ENCODE assay signal across 1 cellular context in genomic region chr22:41834005-41834975, GRCh38.
TF ChIP-seq lines count a peak whose summit lies in the region.

No MANE protein-coding gene starts in this region.

TF ChIP-seq in HepG2, 621 proteins besides CTCF, POLR2A, EP300 and RAD21:
- 0 out of 2 replicates have a peak, but pooled peaks have one; percentile 11 for TF ChIP-seq GLI4 (CRISPR knock-in tag; IDR thresholded peaks at IDR 0.05; ENCODE audit: borderline replicate concordance)
- no peak for TF ChIP-seq NONO (IDR thresholded peaks at IDR 0.05)
- TF ChIP-seq NONO (CRISPR knock-in tag; conservative IDR thresholded peaks at IDR 0.05), result no peak
- TF ChIP-seq, protein P1, sequence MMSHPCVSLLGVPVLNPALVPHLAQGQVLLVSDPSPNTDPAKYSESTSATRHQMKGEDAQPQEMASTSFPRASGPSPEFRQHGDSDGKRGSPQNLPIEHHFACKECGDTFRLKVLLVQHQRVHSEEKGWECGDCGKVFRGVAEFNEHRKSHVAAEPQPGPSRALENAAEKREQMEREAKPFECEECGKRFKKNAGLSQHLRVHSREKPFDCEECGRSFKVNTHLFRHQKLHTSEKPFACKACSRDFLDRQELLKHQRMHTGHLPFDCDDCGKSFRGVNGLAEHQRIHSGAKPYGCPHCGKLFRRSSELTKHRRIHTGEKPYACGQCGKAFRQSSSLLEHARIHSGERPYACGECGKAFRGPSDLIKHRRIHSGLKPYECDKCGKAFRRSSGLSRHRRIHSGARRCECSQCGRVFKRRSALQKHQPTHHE (CRISPR knock-in tag; IDR thresholded peaks at IDR 0.05; ENCODE audit: borderline replicate concordance), result 0 out of 2 replicates have a peak, but pooled peaks have one; percentile 3
- no peak for TF ChIP-seq ZNF468 (CRISPR knock-in tag; IDR thresholded peaks at IDR 0.05)
- TF ChIP-seq CREB1 (IDR thresholded peaks at IDR 0.05), result no peak
- peak; percentile 25; the same call in 1 of the 2 replicates for TF ChIP-seq CREB1 (CRISPR knock-in tag; IDR thresholded peaks at IDR 0.05)
- TF ChIP-seq ZBTB20 (CRISPR knock-in tag; IDR thresholded peaks at IDR 0.05; ENCODE audit: borderline replicate concordance, low read depth), result 0 out of 2 replicates have a peak, but pooled peaks have one; percentile 30
- TF ChIP-seq SIN3A (IDR thresholded peaks at IDR 0.05; ENCODE audit: borderline replicate concordance, low read depth, low read length), result 0 out of 2 replicates have a peak, but pooled peaks have one; percentile 1
- no peak for TF ChIP-seq ZNF207 (IDR thresholded peaks at IDR 0.05; ENCODE audit: borderline replicate concordance)
- no peak for TF ChIP-seq MIER3 (CRISPR knock-in tag; IDR thresholded peaks at IDR 0.05; ENCODE audit: borderline replicate concordance)
- TF ChIP-seq BCLAF1 (IDR thresholded peaks at IDR 0.05), result no peak
- TF ChIP-seq MEF2D (CRISPR knock-in tag; IDR thresholded peaks at IDR 0.05), result no peak
- TF ChIP-seq ZNF563 (CRISPR knock-in tag; IDR thresholded peaks at IDR 0.05), result no peak
- TF ChIP-seq RBFOX2 (IDR thresholded peaks at IDR 0.05; ENCODE audit: low read depth, low read length), result no peak
- TF ChIP-seq BCL6 (CRISPR knock-in tag; IDR thresholded peaks at IDR 0.05), result no peak
- no peak for TF ChIP-seq ZNF572 (CRISPR knock-in tag; IDR thresholded peaks at IDR 0.05)
- no peak for TF ChIP-seq KLF13 (CRISPR knock-in tag; IDR thresholded peaks at IDR 0.05)
- no peak for TF ChIP-seq MAFG (CRISPR knock-in tag; IDR thresholded peaks at IDR 0.05)
- no peak for TF ChIP-seq TCF7L2 (IDR thresholded peaks at IDR 0.05; ENCODE audit: low read depth, low read length)
- no peak for TF ChIP-seq KLF16 (CRISPR knock-in tag; IDR thresholded peaks at IDR 0.05)
- TF ChIP-seq PRMT3 (CRISPR knock-in tag; IDR thresholded peaks at IDR 0.05; ENCODE audit: borderline replicate concordance, low read depth), result no peak
- TF ChIP-seq, protein P2, sequence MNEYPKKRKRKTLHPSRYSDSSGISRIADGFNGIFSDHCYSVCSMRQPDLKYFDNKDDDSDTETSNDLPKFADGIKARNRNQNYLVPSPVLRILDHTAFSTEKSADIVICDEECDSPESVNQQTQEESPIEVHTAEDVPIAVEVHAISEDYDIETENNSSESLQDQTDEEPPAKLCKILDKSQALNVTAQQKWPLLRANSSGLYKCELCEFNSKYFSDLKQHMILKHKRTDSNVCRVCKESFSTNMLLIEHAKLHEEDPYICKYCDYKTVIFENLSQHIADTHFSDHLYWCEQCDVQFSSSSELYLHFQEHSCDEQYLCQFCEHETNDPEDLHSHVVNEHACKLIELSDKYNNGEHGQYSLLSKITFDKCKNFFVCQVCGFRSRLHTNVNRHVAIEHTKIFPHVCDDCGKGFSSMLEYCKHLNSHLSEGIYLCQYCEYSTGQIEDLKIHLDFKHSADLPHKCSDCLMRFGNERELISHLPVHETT (CRISPR knock-in tag; conservative IDR thresholded peaks at IDR 0.05), result no peak
- peak; percentile 70 for TF ChIP-seq HNRNPK (IDR thresholded peaks at IDR 0.05; ENCODE audit: low read depth, low read length, poor library complexity, severe bottlenecking)
- TF ChIP-seq CHD2 (IDR thresholded peaks at IDR 0.05; ENCODE audit: low read depth, low read length), result peak; percentile 23; the same call in 1 of the 2 replicates
- peak; percentile 93 for TF ChIP-seq PRPF4 (IDR thresholded peaks at IDR 0.05; ENCODE audit: low read depth, low read length, poor library complexity, severe bottlenecking)
- no peak for TF ChIP-seq ZNF225 (CRISPR knock-in tag; IDR thresholded peaks at IDR 0.05)
- no peak for TF ChIP-seq THAP11 (CRISPR knock-in tag; IDR thresholded peaks at IDR 0.05)
- no peak for TF ChIP-seq FOXO1 (CRISPR knock-in tag; IDR thresholded peaks at IDR 0.05)
- no peak for TF ChIP-seq ZSCAN12 (CRISPR knock-in tag; IDR thresholded peaks at IDR 0.05)
- no peak for TF ChIP-seq HNF1A (IDR thresholded peaks at IDR 0.05; ENCODE audit: low read depth)
- TF ChIP-seq HNF1A (CRISPR knock-in tag; IDR thresholded peaks at IDR 0.05; ENCODE audit: borderline replicate concordance), result no peak
- no peak for TF ChIP-seq TFDP1 (CRISPR knock-in tag; IDR thresholded peaks at IDR 0.05; ENCODE audit: borderline replicate concordance)
- 0 out of 2 replicates have a peak, but pooled peaks have one; percentile 73 for TF ChIP-seq ZNF44 (CRISPR knock-in tag; IDR thresholded peaks at IDR 0.05)
- TF ChIP-seq FLYWCH1 (CRISPR knock-in tag; IDR thresholded peaks at IDR 0.05), result no peak
TF ChIP-seq in HepG2: peak in this region for 9.
